1 cellular context compared by ENCODE assay signal in the genomic region with DNA sequence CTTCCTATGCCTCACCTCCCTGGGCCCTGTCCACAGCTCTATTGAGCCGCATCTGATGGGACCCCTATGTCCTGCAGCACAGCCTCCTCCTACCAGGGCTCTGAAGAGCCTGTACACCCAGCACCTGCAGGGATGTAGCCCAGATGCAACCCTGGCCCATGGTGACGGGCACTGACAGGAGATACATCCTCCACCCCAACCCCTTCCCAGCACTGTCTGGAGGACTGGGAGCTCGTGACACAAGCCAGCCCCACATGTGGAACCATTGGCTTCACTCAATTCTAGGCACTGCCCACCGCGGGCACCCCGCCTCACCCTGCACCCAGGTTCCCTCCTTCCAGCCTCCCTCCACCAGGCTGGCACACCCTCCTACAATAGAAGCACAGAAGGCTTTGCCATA.
TF ChIP-seq lines count a peak whose summit lies in the region.

No MANE protein-coding gene starts in this region.

TF ChIP-seq in H1, 55 proteins besides CTCF, POLR2A, EP300 and RAD21:
- TF ChIP-seq RBBP5 (IDR thresholded peaks at IDR 0.05; ENCODE audit: borderline replicate concordance, low read depth, low read length) = no peak
- no peak for TF ChIP-seq TAF7 (optimal IDR thresholded peaks at IDR 0.05; ENCODE audit: borderline replicate concordance, low read depth, low read length)
- TF ChIP-seq ATF3 (IDR thresholded peaks at IDR 0.05; ENCODE audit: insufficient read depth, low read depth, low read length) = no peak
- TF ChIP-seq ZNF274 (IDR thresholded peaks at IDR 0.05; ENCODE audit: borderline replicate concordance, extremely low read depth, low read length) = no peak
